ENCODE assay signal across 8 cellular contexts in genomic region chr1:171251042-171251740, GRCh38. TPM values are rescaled to one million over a fixed set of nuclear protein-coding genes. Genes with fewer than 3 reads are reported as not detected.
DNase-seq lines count a peak whose midpoint lies in the region; ATAC-seq and TF ChIP-seq lines count a peak whose summit lies in the region.

No MANE protein-coding gene starts in this region.

- peak; percentile 41 for ATAC-seq in GM18870 (IDR thresholded peaks at IDR 0.05; ENCODE audit: unreplicated experiment)
- ATAC-seq in HG03280 (IDR thresholded peaks at IDR 0.05; ENCODE audit: unreplicated experiment): peak; percentile 31
- ATAC-seq in lower lobe of right lung: peak; percentile 53 to 76

- H3K9me3 Mint-ChIP-seq in chondrocyte (ENCODE audit: low read depth): no peaks in the 10 kb centered on the region

- peak overlapping the region; percentile 39 for H3K4me3 ChIP-seq in SJSA1
- peak overlapping the region; percentile 55 for H3K4me3 ChIP-seq in lower lobe of right lung
- peak overlapping the region; percentile 53 to 58 (median 55) for H3K4me3 ChIP-seq in stomach

- peak overlapping the region; percentile 92 for H3K4me3 Mint-ChIP-seq in chondrocyte (ENCODE audit: unreplicated experiment)

- intact Hi-C loops in lower lobe of right lung (cut with DNase I): no loop called here
- intact Hi-C loops in stomach (cut with DNase I; ENCODE audit: low total_unique reads): no loop called here

- peaks cover 4% of the 10 kb centered on the region for H3K27me3 Mint-ChIP-seq in chondrocyte (ENCODE audit: low read depth)

- H3K27ac Mint-ChIP-seq in chondrocyte (ENCODE audit: unreplicated experiment): peak overlapping the region; percentile 61

- no peak for TF ChIP-seq POLR2A in stomach (IDR thresholded peaks at IDR 0.05)

- no peak overlapping the region for H3K27ac ChIP-seq in SJSA1
- no peak overlapping the region for H3K27ac ChIP-seq in lower lobe of right lung
- peak overlapping the region; percentile 68 to 92 (median 71) for H3K27ac ChIP-seq in stomach

- no peaks in the 10 kb centered on the region for H3K36me3 Mint-ChIP-seq in chondrocyte (ENCODE audit: low read depth)

- 3 to 8% (median 4%) methylated on average over 24 to 26 of the region's 26 CpGs for WGBS in stomach, 5 donors

- no peak for TF ChIP-seq EP300 in stomach (IDR thresholded peaks at IDR 0.05)

- H3K4me1 ChIP-seq in SJSA1 (replicated peaks) (no peaks in the 10 kb centered on the region), lower lobe of right lung (no peaks in the 10 kb centered on the region), stomach (peaks cover 0 to 23% (median 13%) of the 10 kb centered on the region in 4 donors)

- H3K36me3 ChIP-seq in SJSA1 (no peaks in the 10 kb centered on the region), lower lobe of right lung (no peaks in the 10 kb centered on the region), stomach (no peaks in the 10 kb centered on the region)

- TF ChIP-seq CTCF in chondrocyte (IDR thresholded peaks at IDR 0.05) (no peak), lower lobe of right lung (IDR thresholded peaks at IDR 0.05) (no peak), stomach (IDR thresholded peaks at IDR 0.05) (no peak)

- H3K27me3 ChIP-seq in SJSA1 (replicated peaks) (peaks cover 20% of the 10 kb centered on the region), lower lobe of right lung (ENCODE audit: low read depth) (peaks cover 10% of the 10 kb centered on the region), stomach (peaks cover 0 to 31% (median 4%) of the 10 kb centered on the region in 3 donors)

- H3K4me1 Mint-ChIP-seq in chondrocyte (ENCODE audit: low read depth): peaks cover 18% of the 10 kb centered on the region

- H3K9me3 ChIP-seq in SJSA1 (replicated peaks) (no peaks in the 10 kb centered on the region), lower lobe of right lung (no peaks in the 10 kb centered on the region), stomach (no peaks in the 10 kb centered on the region)

- DNase-seq in SJSA1 (ENCODE audit: low read depth in 1 of 2, low spot score in 2 of 2) (peak in 1 of 2 experiments; percentile 18), chondrocyte (ENCODE audit: low spot score) (no peak), lower lobe of right lung (no peak), stomach (peak; percentile 51), midbrain (lab: John Stamatoyannopoulos, UW) (no peak), cerebellar cortex (ENCODE audit: low spot score) (no peak)

RNA-seq across cellular contexts. Expression of gene FMO1, which starts 2.9 kb away (rescaled TPM):
- total RNA-seq in SJSA1 (2014; rRNA removed; shearing (Covaris generic)): not detected in 2 replicates
- total RNA-seq in chondrocyte (0.65 to 3.5 TPM (median 0.87 TPM) in 3 replicates), lower lobe of right lung (2.4 TPM), stomach (1 to 10 TPM in 1 of 5 donors, not detected in 4; 1.8 TPM)
- 1 to 10 TPM; 1.4 to 3.2 (median 2.6) TPM for polyA plus RNA-seq in stomach

Comparison
In these comparisons a context has a peak if more than half of its experiments do, and no peak if none do; other contexts are left out.
1. H3K27ac ChIP-seq: peak in stomach (5 of 5); none in SJSA1 (single experiment) and lower lobe of right lung (single experiment).
2. Peak in every context shown above with its lines, with median percentiles within 50 percentile points of each other: ATAC-seq and H3K4me3 ChIP-seq.